18 cellular contexts compared by ENCODE assay signal in genomic region chr1:223179280-223179679, GRCh38.
"Had no signal": no experiment of that assay in that cellular context is flagged by ENCODE, and none has a peak within 500 bp of the region (broad histone marks: within the 10 kb centered on the region; RNA-seq: fewer than 3 reads in every experiment).

No MANE protein-coding gene starts in this region.

- ATAC-seq: effector memory CD8-positive, alpha-beta T cell; heart left ventricle; naive thymus-derived CD4-positive, alpha-beta T cell had no signal

- H3K27me3 ChIP-seq: right atrium auricular region, sigmoid colon, suprapubic skin, thyroid gland had no signal

- H3K27ac ChIP-seq: right atrium auricular region, suprapubic skin, thyroid gland had no signal

- H3K9me3 ChIP-seq: heart left ventricle, right atrium auricular region, sigmoid colon, suprapubic skin, thyroid gland had no signal

- H3K4me3 ChIP-seq: coronary artery, heart left ventricle, right atrium auricular region, sigmoid colon, skin epidermis, suprapubic skin, thyroid gland had no signal

- H3K4me3 Mint-ChIP-seq: effector memory CD8-positive, alpha-beta T cell; naive thymus-derived CD4-positive, alpha-beta T cell; nephron progenitor cell; type B pancreatic cell had no signal

- FAIRE-seq: islet of Langerhans, urothelium cell line had no signal

- H3K9me3 Mint-ChIP-seq: effector memory CD8-positive, alpha-beta T cell; nephron progenitor cell; type B pancreatic cell had no signal

- H3K4me1 ChIP-seq: sigmoid colon had no signal

- H3K36me3 Mint-ChIP-seq: naive thymus-derived CD4-positive, alpha-beta T cell; type B pancreatic cell had no signal

- DNase-seq: effector memory CD8-positive, alpha-beta T cell; foreskin melanocyte; heart left ventricle; hippocampal formation; kidney glomerular epithelial cell; naive thymus-derived CD4-positive, alpha-beta T cell; nephron progenitor cell; posterior cingulate gyrus; sigmoid colon; stimulated activated naive CD4-positive, alpha-beta T cell; thyroid gland had no signal

- H3K27ac Mint-ChIP-seq: nephron progenitor cell, type B pancreatic cell had no signal

- H3K36me3 ChIP-seq: heart left ventricle, right atrium auricular region, sigmoid colon, suprapubic skin, thyroid gland had no signal
